14 cellular contexts compared by ENCODE assay signal in the genomic region with DNA sequence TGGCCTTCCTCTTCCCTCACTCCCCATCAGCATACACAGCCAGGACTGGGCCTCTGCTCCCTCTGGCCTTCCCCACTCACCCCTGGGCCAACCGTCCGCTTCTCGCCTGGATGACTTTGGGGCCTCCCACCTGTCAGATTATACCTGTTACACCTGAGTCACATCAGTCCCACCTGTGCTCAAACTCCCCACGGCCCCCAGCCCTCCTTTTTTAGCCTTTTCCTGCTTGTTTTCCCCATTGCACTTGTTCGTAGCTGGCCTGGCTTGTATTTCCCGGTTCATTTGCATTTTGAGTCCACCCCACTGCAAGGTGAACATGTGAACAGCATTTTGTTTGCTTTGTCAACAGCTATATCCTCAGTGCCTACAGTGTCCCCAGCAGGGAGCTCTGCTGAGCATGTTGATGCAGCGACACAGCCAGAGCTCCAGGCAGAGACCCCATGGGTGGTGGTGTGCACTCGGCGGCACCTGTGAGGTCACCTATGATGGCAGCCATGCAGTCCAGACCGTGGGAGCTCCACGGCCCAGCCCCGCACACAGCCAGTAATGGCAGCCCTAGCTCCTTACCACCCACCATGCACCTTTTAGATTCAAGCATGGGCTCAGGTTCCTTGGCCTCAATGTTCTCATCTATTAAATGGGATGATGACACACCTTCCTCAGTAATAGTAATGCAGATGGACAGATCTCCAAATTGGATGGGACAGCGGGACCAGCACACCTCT.
DNase-seq lines count a peak whose midpoint lies in the region; ATAC-seq and TF ChIP-seq lines count a peak whose summit lies in the region.
"Had no signal": no experiment of that assay in that cellular context is flagged by ENCODE, and none has a peak within 500 bp of the region (broad histone marks: within the 10 kb centered on the region; RNA-seq: fewer than 3 reads in every experiment).

No MANE protein-coding gene starts in this region.

- no peak overlapping the region for H3K4me3 Mint-ChIP-seq in activated CD8-positive, alpha-beta memory T cell treated with anti-CD3 and anti-CD28 coated beads, Interleukin-2, amount 10 ng/mL, durations not matched to agents 7 days and 5 days
- H3K4me3 Mint-ChIP-seq in type B pancreatic cell (peak overlapping the region; percentile 12), natural killer cell (no peak overlapping the region)
- H3K4me3 Mint-ChIP-seq: activated B cell treated with CpG ODN at 0.5 μM for 24 hours had no signal

- no peaks in the 10 kb centered on the region for H3K9me3 Mint-ChIP-seq in activated CD8-positive, alpha-beta memory T cell treated with anti-CD3 and anti-CD28 coated beads, Interleukin-2, amount 10 ng/mL, durations not matched to agents 7 days and 5 days (ENCODE audit: low read depth)
- H3K9me3 Mint-ChIP-seq in type B pancreatic cell, result no peaks in the 10 kb centered on the region
- H3K9me3 Mint-ChIP-seq in natural killer cell, result no peaks in the 10 kb centered on the region
- H3K9me3 Mint-ChIP-seq: activated B cell treated with CpG ODN at 0.5 μM for 24 hours had no signal

- CTCF ChIA-PET in activated CD8-positive, alpha-beta memory T cell treated with anti-CD3 and anti-CD28 coated beads, Interleukin-2, amount 10 ng/mL, durations not matched to agents 7 days and 5 days (lab: Charles Lee), result interaction anchor here (0.6 kb wide), 1 partner anchor 21 kb away, joined by 3 read pairs; no protein-coding TSS in a partner anchor

- H3K27ac Mint-ChIP-seq in activated CD8-positive, alpha-beta memory T cell treated with anti-CD3 and anti-CD28 coated beads, Interleukin-2, amount 10 ng/mL, durations not matched to agents 7 days and 5 days, result no peak overlapping the region
- peak overlapping the region; percentile 19 for H3K27ac Mint-ChIP-seq in type B pancreatic cell
- H3K27ac Mint-ChIP-seq in natural killer cell, result no peak overlapping the region
- H3K27ac Mint-ChIP-seq: activated B cell treated with CpG ODN at 0.5 μM for 24 hours had no signal

- TF ChIP-seq CTCF in type B pancreatic cell (conservative IDR thresholded peaks at IDR 0.05) (no peak), natural killer cell (IDR thresholded peaks at IDR 0.05) (no peak)

- H3K27me3 Mint-ChIP-seq in activated CD8-positive, alpha-beta memory T cell treated with anti-CD3 and anti-CD28 coated beads, Interleukin-2, amount 10 ng/mL, durations not matched to agents 7 days and 5 days, result no peaks in the 10 kb centered on the region
- H3K27me3 Mint-ChIP-seq in type B pancreatic cell (peaks cover 7% of the 10 kb centered on the region), natural killer cell (ENCODE audit: low read depth in 2 of 2) (no peaks in the 10 kb centered on the region)

- no peaks in the 10 kb centered on the region for H3K4me1 Mint-ChIP-seq in activated CD8-positive, alpha-beta memory T cell treated with anti-CD3 and anti-CD28 coated beads, Interleukin-2, amount 10 ng/mL, durations not matched to agents 7 days and 5 days
- H3K4me1 Mint-ChIP-seq in type B pancreatic cell (ENCODE audit: unreplicated experiment) (peaks cover 14% of the 10 kb centered on the region), natural killer cell (no peaks in the 10 kb centered on the region)
- H3K4me1 Mint-ChIP-seq: activated B cell treated with CpG ODN at 0.5 μM for 24 hours had no signal

- no peak for ATAC-seq in activated CD8-positive, alpha-beta memory T cell treated with anti-CD3 and anti-CD28 coated beads, Interleukin-2, amount 10 ng/mL, durations not matched to agents 7 days and 5 days
- no peak for ATAC-seq in natural killer cell
- ATAC-seq in HG02870 (IDR thresholded peaks at IDR 0.05; ENCODE audit: unreplicated experiment), result no peak

- intact Hi-C loops in natural killer cell (cut with micrococcal nuclease), result no loop called here

- DNase-seq in activated CD8-positive, alpha-beta memory T cell treated with anti-CD3 and anti-CD28 coated beads, Interleukin-2, amount 10 ng/mL, durations not matched to agents 7 days and 5 days, result peak; percentile 27
- DNase-seq in activated CD8-positive, alpha-beta memory T cell treated with anti-CD3 and anti-CD28 coated beads for 24 hours, result no peak
- DNase-seq in NCI-H510A treated with DMSO at 0.1 percent for 48 hours (lab: John Stamatoyannopoulos, UW) (peak; percentile 69), left kidney (ENCODE audit: low read depth, low spot score) (peak; percentile 59), type B pancreatic cell (ENCODE audit: extremely low spot score, unreplicated experiment) (no peak), natural killer cell (no peak), RPMI8226 (no peak)
- DNase-seq: activated B cell treated with CpG ODN at 0.5 μM for 24 hours; activated T-cell treated with anti-CD3 and anti-CD28 coated beads, Interleukin-2, amount 50 U/mL, for 1 hour; cortex of kidney; esophagus squamous epithelium; NCI-H1436; stimulated activated CD4-positive, alpha-beta T cell treated with anti-CD3 and anti-CD28 coated beads, Interleukin-12 subunit alpha, Interleukin-12 subunit beta, amount 100 ng/mL, for 4 hours had no signal

- no peaks in the 10 kb centered on the region for H3K36me3 Mint-ChIP-seq in activated CD8-positive, alpha-beta memory T cell treated with anti-CD3 and anti-CD28 coated beads, Interleukin-2, amount 10 ng/mL, durations not matched to agents 7 days and 5 days
- H3K36me3 Mint-ChIP-seq in type B pancreatic cell (no peaks in the 10 kb centered on the region), natural killer cell (no peaks in the 10 kb centered on the region)

Comparison
In these comparisons a context has a peak if more than half of its experiments do, and no peak if none do; other contexts are left out.
1. DNase-seq: peak in activated CD8-positive, alpha-beta memory T cell treated with anti-CD3 and anti-CD28 coated beads, Interleukin-2, amount 10 ng/mL, durations not matched to agents 7 days and 5 days (single experiment), NCI-H510A treated with DMSO at 0.1 percent for 48 hours (single experiment) and left kidney (single experiment); none in activated CD8-positive, alpha-beta memory T cell treated with anti-CD3 and anti-CD28 coated beads for 24 hours (single experiment), type B pancreatic cell (single experiment), natural killer cell (single experiment) and RPMI8226 (single experiment).